8 cellular contexts compared by ENCODE assay signal in the genomic region with DNA sequence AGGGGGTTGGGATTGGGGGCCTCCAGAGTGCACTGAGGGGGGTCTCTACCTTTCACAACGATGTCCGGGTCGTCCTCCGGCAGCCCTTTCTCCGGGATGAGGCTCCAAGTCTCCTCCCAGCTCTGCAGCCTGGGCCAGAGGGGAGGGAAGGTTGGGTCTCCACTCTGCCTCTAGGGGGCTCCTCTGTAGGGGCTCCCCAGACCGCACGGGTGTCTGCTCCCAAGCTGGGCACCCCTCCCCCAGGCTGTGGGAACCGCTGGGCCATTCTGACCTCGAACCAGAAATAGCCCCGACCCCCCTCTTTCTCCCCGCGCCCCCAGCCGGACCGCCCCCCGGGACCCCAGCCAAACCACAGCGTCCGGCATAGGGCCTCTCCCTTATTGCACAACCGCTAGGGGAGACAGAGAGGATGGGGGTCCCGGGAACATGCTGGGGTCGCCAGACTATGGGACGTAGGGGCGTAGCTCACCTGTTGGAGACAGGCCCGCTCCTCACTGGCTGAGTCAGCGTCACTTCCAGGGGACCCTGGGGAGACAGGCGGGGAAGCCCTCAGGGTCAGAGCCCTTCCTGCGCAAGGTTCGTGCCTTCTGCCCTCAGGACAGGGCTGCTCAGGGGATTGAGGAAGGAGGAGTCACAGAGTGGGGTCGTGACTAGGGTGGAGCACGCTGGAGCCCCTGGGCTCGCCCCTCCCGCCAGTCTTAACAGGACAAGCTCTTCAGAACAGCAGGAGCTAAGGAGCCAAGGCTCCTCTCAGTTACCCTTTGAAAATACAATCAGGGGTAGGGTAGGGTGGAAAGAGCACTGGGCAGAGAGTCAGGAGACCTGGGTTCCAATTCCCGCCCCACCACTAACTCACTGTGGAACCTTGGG. TPM values are rescaled to one million over a fixed set of nuclear protein-coding genes. Genes with fewer than 3 reads are reported as not detected.
DNase-seq lines count a peak whose midpoint lies in the region; ATAC-seq and TF ChIP-seq lines count a peak whose summit lies in the region.

No MANE protein-coding gene starts in this region.

- H3K4me1 ChIP-seq in CD4-positive, alpha-beta memory T cell (ENCODE audit: insufficient read depth, low read length): peaks cover 63% of the 10 kb centered on the region
- H3K4me1 ChIP-seq in HEK293 (ENCODE audit: control insufficient read depth, insufficient read depth, low read length): peaks cover 15% of the 10 kb centered on the region
- H3K4me1 ChIP-seq in cardiac muscle cell (ENCODE audit: low read depth): peaks cover 25% of the 10 kb centered on the region

- DNase-seq in CD4-positive, alpha-beta memory T cell: peak in 1 of 5 donors; percentile 42
- peak; percentile 40 for DNase-seq in activated CD8-positive, alpha-beta T cell treated with anti-CD3 and anti-CD28 coated beads for 36 hours
- DNase-seq in cardiac muscle cell (ENCODE audit: low read depth in 1 of 2, low spot score in 1 of 2): peak; percentile 61 to 89
- peak; percentile 85 for DNase-seq in sciatic nerve (ENCODE audit: low spot score)

- ATAC-seq in activated CD8-positive, alpha-beta T cell treated with anti-CD3 and anti-CD28 coated beads for 36 hours: no peak
- ATAC-seq in sciatic nerve (peak; percentile 34), HG03460 (IDR thresholded peaks at IDR 0.05; ENCODE audit: unreplicated experiment) (no peak), GM18909 (IDR thresholded peaks at IDR 0.05; ENCODE audit: poor library complexity, unreplicated experiment) (no peak), HG03520 (IDR thresholded peaks at IDR 0.05; ENCODE audit: unreplicated experiment) (no peak)

- peaks cover 0 to 7% of the 10 kb centered on the region in 2 donors for H3K36me3 Mint-ChIP-seq in CD4-positive, alpha-beta memory T cell
- H3K36me3 Mint-ChIP-seq in activated CD8-positive, alpha-beta T cell treated with anti-CD3 and anti-CD28 coated beads for 36 hours (ENCODE audit: low read depth): no peaks in the 10 kb centered on the region

- H3K27ac Mint-ChIP-seq in CD4-positive, alpha-beta memory T cell: peak overlapping the region in 2 of 7 donors; percentile 46 to 70
- no peak overlapping the region for H3K27ac Mint-ChIP-seq in activated CD8-positive, alpha-beta T cell treated with anti-CD3 and anti-CD28 coated beads for 36 hours

- peaks cover 0 to 2% (median 0%) of the 10 kb centered on the region in 8 donors for H3K9me3 Mint-ChIP-seq in CD4-positive, alpha-beta memory T cell
- H3K9me3 Mint-ChIP-seq in activated CD8-positive, alpha-beta T cell treated with anti-CD3 and anti-CD28 coated beads for 36 hours: no peaks in the 10 kb centered on the region

- H3K4me1 Mint-ChIP-seq in CD4-positive, alpha-beta memory T cell: peaks cover 22 to 64% (median 35%) of the 10 kb centered on the region in 4 donors
- peaks cover 36% of the 10 kb centered on the region for H3K4me1 Mint-ChIP-seq in activated CD8-positive, alpha-beta T cell treated with anti-CD3 and anti-CD28 coated beads for 36 hours (ENCODE audit: low read depth)

- no peaks in the 10 kb centered on the region for H3K36me3 ChIP-seq in CD4-positive, alpha-beta memory T cell (ENCODE audit: insufficient read depth, low read length)
- H3K36me3 ChIP-seq in HEK293 (ENCODE audit: control insufficient read depth in 2 of 2, insufficient read depth in 1 of 2, low read length in 2 of 2): peaks cover 1 to 45% of the 10 kb centered on the region in 2 experiments; a peak in 2 of 3 replicates
- peaks cover 21% of the 10 kb centered on the region for H3K36me3 ChIP-seq in cardiac muscle cell

- H3K4me3 Mint-ChIP-seq in CD4-positive, alpha-beta memory T cell: peak overlapping the region in 6 of 8 donors; percentile 9 to 83 (median 58)
- no peak overlapping the region for H3K4me3 Mint-ChIP-seq in activated CD8-positive, alpha-beta T cell treated with anti-CD3 and anti-CD28 coated beads for 36 hours

- peaks cover 41% of the 10 kb centered on the region for H3K27me3 ChIP-seq in CD4-positive, alpha-beta memory T cell (ENCODE audit: insufficient read depth, low read length)
- H3K27me3 ChIP-seq in cardiac muscle cell: no peaks in the 10 kb centered on the region

- H3K4me3 ChIP-seq in CD4-positive, alpha-beta memory T cell (ENCODE audit: low read length in 2 of 2): no peak overlapping the region
- H3K4me3 ChIP-seq in HEK293 (ENCODE audit: low read depth, low read length) (no peak overlapping the region), cardiac muscle cell (peak overlapping the region; percentile 43)

- H3K9me3 ChIP-seq in CD4-positive, alpha-beta memory T cell (ENCODE audit: control insufficient read depth in 1 of 2, low read length in 2 of 2): no peaks in the 10 kb centered on the region
- H3K9me3 ChIP-seq in HEK293 (ENCODE audit: control insufficient read depth, insufficient read depth, low read depth, low read length): no peaks in the 10 kb centered on the region
- no peaks in the 10 kb centered on the region for H3K9me3 ChIP-seq in cardiac muscle cell (ENCODE audit: low read depth)

- CTCF ChIA-PET in CD4-positive, alpha-beta memory T cell (lab: Charles Lee; ENCODE audit: partially characterized antibody): interaction anchor here (0.7 to 1.6 kb wide), 5 partner anchors 65 to 108 kb away, joined by 3 to 6 read pairs (median 3); a partner anchor contains a TSS
- CTCF ChIA-PET in HEK293 (lab: Yijun Ruan, JAX): interaction anchor here (0.6 to 2.8 kb wide), 9 partner anchors 14 to 465 kb away, joined by 3 to 18 read pairs (median 4); a partner anchor contains a TSS
- CTCF ChIA-PET in activated CD8-positive, alpha-beta T cell treated with anti-CD3 and anti-CD28 coated beads for 36 hours (lab: Charles Lee): interaction anchor here (0.6 to 1.6 kb wide), 4 partner anchors 10 to 96 kb away, joined by 3 to 10 read pairs (median 4); a partner anchor contains a TSS

- intact Hi-C loops in CD4-positive, alpha-beta memory T cell (cut with micrococcal nuclease): no loop called here
- intact Hi-C loops in activated CD8-positive, alpha-beta T cell treated with anti-CD3 and anti-CD28 coated beads for 36 hours (cut with micrococcal nuclease): no loop called here
- intact Hi-C loops in sciatic nerve (cut with DNase I): no loop called here

- H3K27ac ChIP-seq in CD4-positive, alpha-beta memory T cell (ENCODE audit: low read depth, low read length): no peak overlapping the region
- no peak overlapping the region for H3K27ac ChIP-seq in HEK293 (ENCODE audit: extremely low read depth, low read depth, low read length)
- H3K27ac ChIP-seq in cardiac muscle cell: no peak overlapping the region

- H3K27me3 Mint-ChIP-seq in CD4-positive, alpha-beta memory T cell: peaks cover 15 to 21% of the 10 kb centered on the region in 2 donors
- peaks cover 51% of the 10 kb centered on the region for H3K27me3 Mint-ChIP-seq in activated CD8-positive, alpha-beta T cell treated with anti-CD3 and anti-CD28 coated beads for 36 hours

- TF ChIP-seq CTCF in HEK293 (tag by site-specific recombination; IDR thresholded peaks at IDR 0.05) (peak; percentile 52; the same call in 1 of the 2 replicates), cardiac muscle cell (IDR thresholded peaks at IDR 0.05; ENCODE audit: low read depth, low read length) (peak; percentile 68)
- peak; percentile 69 for TF ChIP-seq CTCF in activated CD8-positive, alpha-beta T cell treated with anti-CD3 and anti-CD28 coated beads for 36 hours (IDR thresholded peaks at IDR 0.05)

- POLR2A ChIA-PET in CD4-positive, alpha-beta memory T cell (lab: Charles Lee; ENCODE audit: partially characterized antibody): no interaction called here
- POLR2A ChIA-PET in HEK293 (lab: Yijun Ruan, JAX): interaction anchor here (0.6 to 2.3 kb wide), 2 partner anchors 11 to 15 kb away, joined by 3 to 8 read pairs; a partner anchor contains a TSS
- POLR2A ChIA-PET in activated CD8-positive, alpha-beta T cell treated with anti-CD3 and anti-CD28 coated beads for 36 hours (lab: Charles Lee): interaction anchor here (1.1 kb wide), 1 partner anchor 107 kb away, joined by 3 read pairs; a partner anchor contains a TSS

TF ChIP-seq in HEK293, 187 proteins besides CTCF, POLR2A, EP300 and RAD21 (continues in another document):
- TF ChIP-seq IKZF3 (tag by site-specific recombination; IDR thresholded peaks at IDR 0.05) (peak; percentile 50), MEIS1 (CRISPR knock-in tag; IDR thresholded peaks at IDR 0.05; ENCODE audit: borderline replicate concordance) (no peak), REPIN1 (tag by site-specific recombination; IDR thresholded peaks at IDR 0.05; ENCODE audit: low read depth) (no peak), BCL11B (tag by site-specific recombination; IDR thresholded peaks at IDR 0.05; ENCODE audit: low read depth) (0 out of 2 replicates have a peak, but pooled peaks have one; percentile 38), ZBTB20 (tag by site-specific recombination; IDR thresholded peaks at IDR 0.05) (peak; percentile 72; the same call in 1 of the 2 replicates), GLIS1 (tag by site-specific recombination; IDR thresholded peaks at IDR 0.05) (0 out of 2 replicates have a peak, but pooled peaks have one; percentile 6), GLIS2 (tag by site-specific recombination; IDR thresholded peaks at IDR 0.05) (peak; percentile 57), HOXD13 (CRISPR knock-in tag; IDR thresholded peaks at IDR 0.05; ENCODE audit: borderline replicate concordance) (no peak), ZNF610 (tag by site-specific recombination; IDR thresholded peaks at IDR 0.05; ENCODE audit: borderline replicate concordance) (no peak)

RNA-seq across cellular contexts. Expression of a gene that starts 2.7 kb away (rescaled TPM):
- total RNA-seq in CD4-positive, alpha-beta memory T cell: under 1 TPM; 0.15 to 0.22 TPM
- under 1 TPM; 0.16 to 0.32 TPM for polyA plus RNA-seq in CD4-positive, alpha-beta memory T cell
- under 1 TPM; 0.29 to 0.65 TPM for total RNA-seq in activated CD8-positive, alpha-beta T cell treated with anti-CD3 and anti-CD28 coated beads for 36 hours
- total RNA-seq in cardiac muscle cell (50.3 and 79.1 TPM in 2 replicates), sciatic nerve (40.3 TPM)
- 54.7 and 95.6 TPM in 2 replicates for polyA plus RNA-seq in cardiac muscle cell

RNA-seq across cellular contexts. Expression of a gene that starts 7.5 kb away (rescaled TPM):
- total RNA-seq in CD4-positive, alpha-beta memory T cell: under 1 TPM; 0.53 to 0.81 TPM
- 10 to 100 TPM in 1 of 2 donors, 1 to 10 TPM in 1; 9.1 to 10.7 TPM for polyA plus RNA-seq in CD4-positive, alpha-beta memory T cell
- total RNA-seq in activated CD8-positive, alpha-beta T cell treated with anti-CD3 and anti-CD28 coated beads for 36 hours: not detected
- 5.8 and 13.5 TPM in 2 replicates for total RNA-seq in cardiac muscle cell
- polyA plus RNA-seq in cardiac muscle cell: 16.3 and 21.1 TPM in 2 replicates
- 3.5 TPM for total RNA-seq in sciatic nerve

RNA-seq across cellular contexts. Expression of a gene that starts 8.2 kb away (rescaled TPM):
- total RNA-seq in CD4-positive, alpha-beta memory T cell: 1 to 10 TPM; 2.5 to 3.0 TPM
- polyA plus RNA-seq in CD4-positive, alpha-beta memory T cell: 1 to 10 TPM in 1 of 2 donors, not detected in 1; 1.2 TPM
- under 1 TPM; 0.13 to 0.25 TPM for total RNA-seq in activated CD8-positive, alpha-beta T cell treated with anti-CD3 and anti-CD28 coated beads for 36 hours
- total RNA-seq in cardiac muscle cell (15.4 and 17.9 TPM in 2 replicates), sciatic nerve (12.9 TPM)
- 3.5 and 3.9 TPM in 2 replicates for polyA plus RNA-seq in cardiac muscle cell

RNA-seq across cellular contexts. Expression of a gene that starts 15.0 kb away (rescaled TPM):
- 10 to 100 TPM; 18.1 to 19.1 TPM for total RNA-seq in CD4-positive, alpha-beta memory T cell
- polyA plus RNA-seq in CD4-positive, alpha-beta memory T cell: 1 to 10 TPM; 3.0 to 5.0 TPM
- total RNA-seq in activated CD8-positive, alpha-beta T cell treated with anti-CD3 and anti-CD28 coated beads for 36 hours: 1 to 10 TPM; 7.5 TPM
- total RNA-seq in cardiac muscle cell (47.1 and 62.7 TPM in 2 replicates), sciatic nerve (46.8 TPM)
- polyA plus RNA-seq in cardiac muscle cell: 67.4 and 83.1 TPM in 2 replicates

Comparison
In these comparisons a context has a peak if more than half of its experiments do, and no peak if none do; other contexts are left out.
1. RNA of a gene that starts 2.7 kb away (total RNA-seq): 50.3 to 79.1 TPM in cardiac muscle cell and 40.3 TPM in sciatic nerve (single experiment); 0.29 to 0.65 TPM in activated CD8-positive, alpha-beta T cell treated with anti-CD3 and anti-CD28 coated beads for 36 hours and 0.15 to 0.22 TPM in CD4-positive, alpha-beta memory T cell; every median in the first group is over 10 times any median in the second.
2. Peak in every context shown above with its lines, with median percentiles within 50 percentile points of each other: CTCF ChIP-seq.